8 cellular contexts compared by ENCODE assay signal in the genomic region with DNA sequence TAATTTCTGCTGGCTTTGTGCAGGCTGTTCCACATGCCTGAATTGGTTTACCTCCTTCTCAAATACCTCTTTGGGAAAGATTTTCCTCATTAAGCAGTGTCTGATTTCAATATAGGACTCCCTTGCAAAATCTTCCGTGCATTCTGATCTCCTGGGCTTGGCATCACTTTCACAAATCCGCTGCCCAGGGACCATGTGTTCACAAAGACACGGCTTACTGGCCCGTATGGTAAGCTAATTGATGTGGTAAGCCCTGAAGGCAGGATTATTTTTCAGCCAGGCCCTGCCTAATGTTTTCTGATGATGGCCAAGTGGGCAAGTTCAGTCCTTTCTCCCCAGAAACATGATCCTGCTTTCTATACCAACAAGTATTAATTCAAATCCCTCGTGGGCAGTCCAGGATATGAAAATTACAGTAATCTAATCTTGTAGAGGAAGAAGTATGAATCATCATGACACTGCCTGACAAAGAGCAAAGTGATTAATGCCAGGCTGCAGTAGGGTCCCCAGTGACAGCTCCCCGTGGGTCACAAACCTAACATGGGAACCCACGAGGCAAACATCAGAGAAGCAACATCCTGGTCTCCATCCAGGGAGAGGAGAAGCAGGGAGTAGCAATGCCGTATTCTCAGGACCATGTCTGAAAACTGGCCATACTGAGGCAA. TPM values are rescaled to one million over a fixed set of nuclear protein-coding genes. Genes with fewer than 3 reads are reported as not detected.
DNase-seq lines count a peak whose midpoint lies in the region; ATAC-seq and TF ChIP-seq lines count a peak whose summit lies in the region.

No MANE protein-coding gene starts in this region.

- in situ Hi-C loops in brain microvascular endothelial cell (cut with HindIII; ENCODE audit: low pct_ligation_motif_present, low sequenced_read_pairs): no loop called here
- in situ Hi-C loops in GM13976 (cut with MboI; ENCODE audit: low sequenced_read_pairs, unreplicated experiment): no loop called here

- H3K9me3 Mint-ChIP-seq in natural killer cell: no peaks in the 10 kb centered on the region

- H3K36me3 ChIP-seq in brain microvascular endothelial cell (replicated peaks): no peaks in the 10 kb centered on the region

- peak overlapping the region; percentile 91 for H3K27ac ChIP-seq in brain microvascular endothelial cell

- TF ChIP-seq CTCF in brain microvascular endothelial cell (IDR thresholded peaks at IDR 0.05; ENCODE audit: low read depth, low read length, missing control alignments) (no peak), natural killer cell (IDR thresholded peaks at IDR 0.05) (no peak), GM13976 (IDR thresholded peaks at IDR 0.05; ENCODE audit: borderline replicate concordance, control extremely low read depth, extremely low read depth, insufficient read depth, missing control alignments) (no peak)

- DNase-seq in DMS 273 (lab: John Stamatoyannopoulos, UW; ENCODE audit: unreplicated experiment) (peak; percentile 91), NCI-H2107 treated with DMSO at 0.1 percent for 48 hours (lab: John Stamatoyannopoulos, UW; ENCODE audit: unreplicated experiment) (peak; percentile 43), brain microvascular endothelial cell (peak; percentile 75), natural killer cell (no peak), GM19240 (ENCODE audit: insufficient read length, low spot score) (no peak), GM13976 (ENCODE audit: low spot score) (no peak)

- ATAC-seq in natural killer cell: peak in 2 of 3 donors; percentile 30 to 79
- ATAC-seq in GM19467 (IDR thresholded peaks at IDR 0.05; ENCODE audit: unreplicated experiment): no peak
- ATAC-seq in GM19023 (IDR thresholded peaks at IDR 0.05; ENCODE audit: unreplicated experiment): no peak

- H3K27ac Mint-ChIP-seq in natural killer cell: peak overlapping the region in 1 of 2 donors; percentile 78

- intact Hi-C loops in natural killer cell (cut with micrococcal nuclease): no loop called here

- no peak overlapping the region for H3K4me3 ChIP-seq in brain microvascular endothelial cell (ENCODE audit: low read depth, low read length)

- H3K4me3 Mint-ChIP-seq in natural killer cell: peak overlapping the region; percentile 59

- H3K4me1 Mint-ChIP-seq in natural killer cell: peaks cover 36 to 53% of the 10 kb centered on the region in 2 donors

- H3K27me3 ChIP-seq in brain microvascular endothelial cell (replicated peaks): no peaks in the 10 kb centered on the region

- no peaks in the 10 kb centered on the region for H3K36me3 Mint-ChIP-seq in natural killer cell

- H3K27me3 Mint-ChIP-seq in natural killer cell (ENCODE audit: low read depth in 2 of 2): no peaks in the 10 kb centered on the region

RNA-seq across cellular contexts. Expression of a gene that starts 11.6 kb away (rescaled TPM):
- 10 to 100 TPM; 24.9 to 57.2 (median 33.5) TPM for total RNA-seq in natural killer cell

Comparison
In these comparisons a context has a peak if more than half of its experiments do, and no peak if none do; other contexts are left out.
1. DNase-seq: peak in DMS 273 (single experiment), NCI-H2107 treated with DMSO at 0.1 percent for 48 hours (single experiment) and brain microvascular endothelial cell (single experiment); none in natural killer cell (single experiment), GM19240 (single experiment) and GM13976 (single experiment).
2. ATAC-seq: peak in natural killer cell (2 of 3); none in GM19467 (single experiment) and GM19023 (single experiment).